Comparison of ENCODE assay signal across 8 cellular contexts in the genomic region with DNA sequence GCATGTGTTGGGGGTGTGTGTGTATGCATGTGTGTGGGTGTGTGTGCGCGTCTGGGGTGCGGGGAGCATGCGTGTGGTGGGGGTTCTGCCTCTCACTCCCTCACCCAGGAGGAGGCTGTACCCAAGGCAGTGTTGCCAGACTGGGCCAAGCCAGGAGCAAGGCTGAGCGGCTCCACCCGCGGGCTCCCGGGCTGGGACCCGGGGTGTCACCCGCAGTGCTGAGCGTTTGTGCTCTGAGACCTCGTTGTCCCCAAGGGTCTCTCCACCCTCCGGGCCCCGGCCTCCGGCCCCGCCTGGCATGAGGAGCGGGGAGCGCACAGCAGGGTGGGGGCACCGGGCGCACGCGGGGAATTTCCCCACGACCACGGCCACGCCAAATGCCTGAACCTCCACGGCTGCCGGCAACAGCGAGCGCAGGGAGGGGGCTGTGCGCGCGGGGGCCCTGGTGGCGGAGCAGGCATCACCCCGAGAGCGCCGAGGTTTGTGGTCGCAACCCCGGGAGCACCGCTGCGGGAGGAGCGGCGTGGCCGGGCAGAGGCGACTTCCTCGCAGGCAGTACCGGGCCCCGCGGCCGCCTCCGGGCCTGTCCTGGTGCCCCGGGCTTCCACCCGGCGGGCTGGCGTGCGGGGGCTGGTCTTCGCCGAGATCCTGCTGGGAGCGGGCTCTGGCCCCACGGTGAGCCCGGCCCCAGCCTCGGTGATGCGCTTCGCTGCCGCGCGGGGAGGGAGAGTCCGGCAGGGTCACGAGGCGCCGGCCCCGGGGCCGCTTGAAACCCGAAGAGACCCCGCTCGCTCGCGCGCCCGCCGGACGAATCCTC. TPM values are rescaled to one million over a fixed set of nuclear protein-coding genes. Genes with fewer than 3 reads are reported as not detected.
DNase-seq lines count a peak whose midpoint lies in the region; ATAC-seq lines count a peak whose summit lies in the region.

No MANE protein-coding gene starts in this region.

- H2AFZ ChIP-seq in Karpas-422 (ENCODE audit: low read length) = no peak overlapping the region

- H3K27ac ChIP-seq in Karpas-422 (ENCODE audit: low read length) = no peak overlapping the region

- H3K9me3 ChIP-seq in Karpas-422 (ENCODE audit: low read length) = no peaks in the 10 kb centered on the region

- DNase-seq in activated CD4-positive, alpha-beta T cell treated with anti-CD3 and anti-CD28 coated beads, Interleukin-2, amount 50 U/mL, for 1 hour = peak; percentile 10
- DNase-seq in activated CD4-positive, alpha-beta T cell treated with anti-CD3 and anti-CD28 coated beads, Interleukin-2, amount 50 U/mL, for 4 hours = no peak
- DNase-seq in astrocyte of the hippocampus (ENCODE audit: low read depth, low spot score) (peak; percentile 61), iPS-NIHi11 (ENCODE audit: low spot score) (peak; percentile 62), Karpas-422 (no peak), Ammon's horn (ENCODE audit: low spot score) (no peak)
- no peak for DNase-seq in stimulated activated effector memory CD8-positive, alpha-beta T cell treated with anti-CD3 and anti-CD28 coated beads, Interleukin-12 subunit alpha, Interleukin-12 subunit beta, amount 100 ng/mL, for 72 hours (ENCODE audit: low spot score in 2 of 2)

- H3K4me3 ChIP-seq in Karpas-422 (ENCODE audit: low read length) = no peak overlapping the region

- peaks cover 3% of the 10 kb centered on the region for H3K36me3 Mint-ChIP-seq in stimulated activated effector memory CD8-positive, alpha-beta T cell treated with anti-CD3 and anti-CD28 coated beads, Interleukin-12 subunit alpha, Interleukin-12 subunit beta, amount 100 ng/mL, for 72 hours

- H3K9me3 Mint-ChIP-seq in stimulated activated effector memory CD8-positive, alpha-beta T cell treated with anti-CD3 and anti-CD28 coated beads, Interleukin-12 subunit alpha, Interleukin-12 subunit beta, amount 100 ng/mL, for 72 hours = no peaks in the 10 kb centered on the region

- H3K27ac Mint-ChIP-seq in stimulated activated effector memory CD8-positive, alpha-beta T cell treated with anti-CD3 and anti-CD28 coated beads, Interleukin-12 subunit alpha, Interleukin-12 subunit beta, amount 100 ng/mL, for 72 hours = no peak overlapping the region

- H3K4me2 ChIP-seq in Karpas-422 (ENCODE audit: low read depth, low read length, poor library complexity, severe bottlenecking) = no peak overlapping the region

- H3K27me3 ChIP-seq in Karpas-422 (ENCODE audit: low read length) = no peaks in the 10 kb centered on the region

- H3K4me3 Mint-ChIP-seq in stimulated activated effector memory CD8-positive, alpha-beta T cell treated with anti-CD3 and anti-CD28 coated beads, Interleukin-12 subunit alpha, Interleukin-12 subunit beta, amount 100 ng/mL, for 72 hours = peak overlapping the region; percentile 71

- H3K4me1 Mint-ChIP-seq in stimulated activated effector memory CD8-positive, alpha-beta T cell treated with anti-CD3 and anti-CD28 coated beads, Interleukin-12 subunit alpha, Interleukin-12 subunit beta, amount 100 ng/mL, for 72 hours = peaks cover 22% of the 10 kb centered on the region

- ATAC-seq in stimulated activated effector memory CD8-positive, alpha-beta T cell treated with anti-CD3 and anti-CD28 coated beads, Interleukin-12 subunit alpha, Interleukin-12 subunit beta, amount 100 ng/mL, for 72 hours = peak; percentile 55
- ATAC-seq in GM18870 (IDR thresholded peaks at IDR 0.05; ENCODE audit: unreplicated experiment) = no peak

- no peaks in the 10 kb centered on the region for H3K79me2 ChIP-seq in Karpas-422 (ENCODE audit: low read length)

- H3K9ac ChIP-seq in Karpas-422 (ENCODE audit: low read length) = no peak overlapping the region

- no peaks in the 10 kb centered on the region for H3K9me2 ChIP-seq in Karpas-422 (replicated peaks; ENCODE audit: insufficient read depth, low read length)

- no peaks in the 10 kb centered on the region for H3K4me1 ChIP-seq in Karpas-422 (ENCODE audit: low read length)

- H3K36me3 ChIP-seq in Karpas-422 (ENCODE audit: insufficient read depth, low read length) = no peaks in the 10 kb centered on the region

- no peaks in the 10 kb centered on the region for H4K20me1 ChIP-seq in Karpas-422 (ENCODE audit: insufficient read depth, low read depth, low read length)

RNA-seq across cellular contexts. Expression of gene OCA2, which starts 7.4 kb away (rescaled TPM):
- total RNA-seq in Karpas-422 (2014; rRNA removed; shearing (Covaris generic); ENCODE audit: low replicate concordance) = not detected in 2 replicates

Comparison
In these comparisons a context has a peak if more than half of its experiments do, and no peak if none do; other contexts are left out.
1. DNase-seq: peak in activated CD4-positive, alpha-beta T cell treated with anti-CD3 and anti-CD28 coated beads, Interleukin-2, amount 50 U/mL, for 1 hour (single experiment), astrocyte of the hippocampus (single experiment) and iPS-NIHi11 (single experiment); none in activated CD4-positive, alpha-beta T cell treated with anti-CD3 and anti-CD28 coated beads, Interleukin-2, amount 50 U/mL, for 4 hours (0 of 2), stimulated activated effector memory CD8-positive, alpha-beta T cell treated with anti-CD3 and anti-CD28 coated beads, Interleukin-12 subunit alpha, Interleukin-12 subunit beta, amount 100 ng/mL, for 72 hours (0 of 2), Karpas-422 (single experiment) and Ammon's horn (single experiment).